In genomic region chr20:35277531-35278395, GRCh38 we compare ENCODE assay signal across 1 cellular context.
A peak's percentile ranks its signal among the peaks of the same experiment; 100 is the strongest.
TF ChIP-seq lines count a peak whose summit lies in the region.

MMP24OS (minus strand) TSS chr20:35278122; CDS start chr20:35277929, 193 bp downstream.

TF ChIP-seq in K562, 482 proteins besides CTCF, POLR2A, EP300 and RAD21 (continued from another document and continues in another):
- no peak for TF ChIP-seq ZNF407 (IDR thresholded peaks at IDR 0.05; ENCODE audit: low read depth)
- no peak for TF ChIP-seq RBM14 (IDR thresholded peaks at IDR 0.05; ENCODE audit: borderline replicate concordance, insufficient read depth, low read depth, low read length)
- no peak for TF ChIP-seq ZNF518B (CRISPR knock-in tag; IDR thresholded peaks at IDR 0.05)
- no peak for TF ChIP-seq ZNF583 (CRISPR knock-in tag; IDR thresholded peaks at IDR 0.05)
- no peak for TF ChIP-seq ZNF12 (CRISPR knock-in tag; IDR thresholded peaks at IDR 0.05)
- 0 out of 2 replicates have a peak, but pooled peaks have one; percentile 36 for TF ChIP-seq ZBTB9 (CRISPR knock-in tag; IDR thresholded peaks at IDR 0.05)
- TF ChIP-seq ZNF695 (CRISPR knock-in tag; IDR thresholded peaks at IDR 0.05) = no peak
- no peak for TF ChIP-seq SRF (CRISPR knock-in tag; IDR thresholded peaks at IDR 0.05)
- peak; percentile 59; the same call in 1 of the 2 replicates for TF ChIP-seq CREB1 (IDR thresholded peaks at IDR 0.05)
- TF ChIP-seq CREB1 (CRISPR knock-in tag; IDR thresholded peaks at IDR 0.05) = peak; percentile 55
- peak; percentile 84 for TF ChIP-seq GMEB1 (CRISPR knock-in tag; IDR thresholded peaks at IDR 0.05)
- peak; percentile 79 to 82 for TF ChIP-seq NRF1 (conservative IDR thresholded peaks at IDR 0.05 in 1 of 2, IDR thresholded peaks at IDR 0.05 in 1 of 2)
- TF ChIP-seq ZBTB11 (CRISPR knock-in tag; IDR thresholded peaks at IDR 0.05) = peak in 1 of 3 experiments; percentile 87; a peak in 2 of 6 replicates
- TF ChIP-seq CREB3 (tag; conservative IDR thresholded peaks at IDR 0.05; ENCODE audit: low read depth) = no peak
- no peak for TF ChIP-seq ZSCAN29 (IDR thresholded peaks at IDR 0.05)
- no peak; the same call in 1 of the 2 replicates for TF ChIP-seq ZBTB2 (IDR thresholded peaks at IDR 0.05)
- TF ChIP-seq CHD4 (IDR thresholded peaks at IDR 0.05; ENCODE audit: insufficient read depth, insufficient replicate concordance, low read depth, low read length, poor library complexity, severe bottlenecking) = no peak
- no peak for TF ChIP-seq KHSRP (IDR thresholded peaks at IDR 0.05)
- TF ChIP-seq PHTF2 (CRISPR knock-in tag; IDR thresholded peaks at IDR 0.05) = no peak
- TF ChIP-seq ZZZ3 (IDR thresholded peaks at IDR 0.05) = no peak
- no peak for TF ChIP-seq ZNF143 (CRISPR knock-in tag; IDR thresholded peaks at IDR 0.05)
- TF ChIP-seq ZNF165 (CRISPR knock-in tag; IDR thresholded peaks at IDR 0.05; ENCODE audit: borderline replicate concordance) = no peak
- no peak for TF ChIP-seq KDM2B (CRISPR knock-in tag; IDR thresholded peaks at IDR 0.05)
- no peak for TF ChIP-seq LARP7 (IDR thresholded peaks at IDR 0.05)
- TF ChIP-seq PML (IDR thresholded peaks at IDR 0.05; ENCODE audit: low read length) = no peak; the same call in 1 of the 2 replicates
- TF ChIP-seq UBTF (IDR thresholded peaks at IDR 0.05; ENCODE audit: borderline replicate concordance in 1 of 2, low read depth in 2 of 2, low read length in 2 of 2) = peak; percentile 54 to 78; a peak in 2 of 4 replicates
- TF ChIP-seq PURB (CRISPR knock-in tag; IDR thresholded peaks at IDR 0.05; ENCODE audit: low read depth) = no peak
- TF ChIP-seq ZNF57 (CRISPR knock-in tag; IDR thresholded peaks at IDR 0.05) = no peak
- TF ChIP-seq ZSCAN32 (CRISPR knock-in tag; IDR thresholded peaks at IDR 0.05) = no peak
- no peak for TF ChIP-seq ZBTB43 (CRISPR knock-in tag; IDR thresholded peaks at IDR 0.05)
